In the genomic region with DNA sequence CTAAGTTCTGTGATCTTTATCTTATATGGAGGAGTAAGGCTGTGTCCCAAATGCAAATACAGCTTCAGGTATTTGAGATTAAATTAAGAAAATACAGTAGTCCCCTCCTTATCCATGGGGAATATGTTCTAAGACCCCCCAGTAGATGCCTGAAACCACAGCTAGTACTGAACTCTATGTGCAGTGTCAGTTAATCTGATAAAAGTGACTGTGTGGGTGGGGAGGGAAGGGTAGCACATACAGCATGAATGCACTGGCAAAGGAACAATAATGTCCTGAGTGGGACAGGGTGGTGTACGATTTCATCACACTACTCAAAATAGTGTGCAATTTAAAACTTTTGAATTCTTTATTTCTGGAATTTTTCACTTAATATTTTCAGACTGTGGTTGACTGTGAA, we compare ENCODE assay signal across 19 cellular contexts.
"Had no signal": no experiment of that assay in that cellular context is flagged by ENCODE, and none has a peak within 500 bp of the region (broad histone marks: within the 10 kb centered on the region; RNA-seq: fewer than 3 reads in every experiment).

No MANE protein-coding gene starts in this region.

- DNase-seq: Karpas-422, KG1, MG63, NCI-H1092 treated with DMSO at 0.1 percent for 48 hours, NCI-H1436, NCI-H187, NCI-H2029, NCI-H2081 treated with DMSO at 0.1 percent for 48 hours, NCI-H2171, NCI-H226, NCI-H446, NCI-H510A, NCI-H524 treated with DMSO at 0.1 percent for 48 hours, NCI-H69, NCI-H774, PC-3, SHP77 had no signal

- H3K27ac ChIP-seq: RWPE1 had no signal

- H3K27me3 ChIP-seq: MG63 had no signal

- H3K9me3 ChIP-seq: MG63 had no signal

- H3K4me3 ChIP-seq: MG63 had no signal

- H3K36me3 ChIP-seq: MG63 had no signal

- ATAC-seq: Panc1 had no signal
